ENCODE assay signal across 8 cellular contexts in genomic region chr1:89763649-89763986, GRCh38. TPM values are rescaled to one million over a fixed set of nuclear protein-coding genes. Genes with fewer than 3 reads are reported as not detected.
A peak's percentile ranks its signal among the peaks of the same experiment; 100 is the strongest.
DNase-seq lines count a peak whose midpoint lies in the region; ATAC-seq and TF ChIP-seq lines count a peak whose summit lies in the region.

No MANE protein-coding gene starts in this region.

- POLR2A ChIA-PET in T-cell (lab: Charles Lee), result interaction anchor here (0.6 to 1.7 kb wide), 10 partner anchors 8 to 288 kb away, joined by 3 to 10 read pairs (median 4); no protein-coding TSS in a partner anchor

- no peak overlapping the region for H3K9ac ChIP-seq in rectal smooth muscle tissue (ENCODE audit: low read length)

- intact Hi-C loops in posterior cingulate gyrus (cut with DNase I), result loop anchor here (1.0 to 5.0 kb wide), 3 partner anchors 131 to 280 kb away; partner anchors contain the start of gene LRRC8B

- TF ChIP-seq CTCF in GM06990 (IDR thresholded peaks at IDR 0.05; ENCODE audit: insufficient read depth, low read length, poor library complexity, severe bottlenecking), result no peak
- TF ChIP-seq CTCF in fibroblast of the aortic adventitia (IDR thresholded peaks at IDR 0.05; ENCODE audit: insufficient read depth, low read length), result no peak

- peaks cover 42 to 53% (median 47%) of the 10 kb centered on the region in 3 donors for H3K4me1 Mint-ChIP-seq in T-cell

- DNase-seq in GM06990 (ENCODE audit: extremely low read depth, insufficient read length) (no peak), T-cell (no peak), fibroblast of the aortic adventitia (ENCODE audit: low read depth) (no peak), DMS79 (lab: John Stamatoyannopoulos, UW) (no peak), germinal center (ENCODE audit: low spot score) (no peak), posterior cingulate gyrus (no peak)
- no peak for DNase-seq in activated CD4-positive, CD25-positive, alpha-beta regulatory T cell (lab: John Stamatoyannopoulos, UW)

- no peaks in the 10 kb centered on the region for H3K27me3 ChIP-seq in GM06990 (replicated peaks; ENCODE audit: control insufficient read depth, insufficient read depth, low read length)
- H3K27me3 ChIP-seq in rectal smooth muscle tissue (ENCODE audit: control insufficient read depth, insufficient read depth, low read length), result no peaks in the 10 kb centered on the region

- CTCF ChIA-PET in T-cell (lab: Charles Lee), result interaction anchor here (0.5 to 3.7 kb wide), 54 partner anchors 11 to 1525 kb away, joined by 3 to 41 read pairs (median 5); partner anchors contain the start of gene LRRC8C (in 1 of the 2)

- H3K4me3 Mint-ChIP-seq in T-cell, result peak overlapping the region; percentile 83 to 84 (median 83)

- no peaks in the 10 kb centered on the region for H3K9me3 Mint-ChIP-seq in T-cell

- H3K27me3 Mint-ChIP-seq in T-cell, result no peaks in the 10 kb centered on the region

- H3K27ac ChIP-seq in rectal smooth muscle tissue (ENCODE audit: low read depth, low read length), result no peak overlapping the region

- H3K36me3 ChIP-seq in GM06990 (ENCODE audit: control insufficient read depth, insufficient read depth, low read length), result no peaks in the 10 kb centered on the region
- H3K36me3 ChIP-seq in rectal smooth muscle tissue (ENCODE audit: control insufficient read depth, insufficient read depth, low read length), result no peaks in the 10 kb centered on the region

- peaks cover 2% of the 10 kb centered on the region for H3K4me1 ChIP-seq in rectal smooth muscle tissue (ENCODE audit: control insufficient read depth, insufficient read depth, low read length)

- H3K4me3 ChIP-seq in GM06990 (replicated peaks; ENCODE audit: low read depth, low read length) (peak overlapping the region; percentile 52; the same call in 1 of the 2 replicates), fibroblast of the aortic adventitia (ENCODE audit: low read depth, low read length) (peak overlapping the region; percentile 73), rectal smooth muscle tissue (ENCODE audit: low read length) (peak overlapping the region; percentile 59)

- H3K27ac Mint-ChIP-seq in T-cell, result peak overlapping the region; percentile 82 to 95

- ATAC-seq in T-cell (replicated peaks in 1 of 4), result no peak

- H3K36me3 Mint-ChIP-seq in T-cell, result no peaks in the 10 kb centered on the region

RNA-seq across cellular contexts. Expression of gene LRRC8D, which starts 57.2 kb away (rescaled TPM):
- total RNA-seq in T-cell, result 10 to 100 TPM; 23.8 to 43.4 (median 33.0) TPM
- total RNA-seq in fibroblast of the aortic adventitia (ENCODE audit: low replicate concordance), result 12.1 and 45.6 TPM in 2 replicates
